In genomic region chr10:95133016-95133752, GRCh38 we compare ENCODE assay signal across 8 cellular contexts.
DNase-seq lines count a peak whose midpoint lies in the region; ATAC-seq and FAIRE-seq lines count a peak whose summit lies in the region.

No MANE protein-coding gene starts in this region.

- no peaks in the 10 kb centered on the region for H3K27me3 Mint-ChIP-seq in CD4-positive, CD25-positive, alpha-beta regulatory T cell
- peaks cover 10 to 13% of the 10 kb centered on the region in 2 donors for H3K27me3 Mint-ChIP-seq in effector memory CD8-positive, alpha-beta T cell

- no peaks in the 10 kb centered on the region for H3K4me1 ChIP-seq in CD4-positive, CD25-positive, alpha-beta regulatory T cell (ENCODE audit: control insufficient read depth, insufficient read depth, low read length, poor library complexity, severe bottlenecking)

- H3K27me3 ChIP-seq in CD4-positive, CD25-positive, alpha-beta regulatory T cell (ENCODE audit: control insufficient read depth, insufficient read depth, low read length) = no peaks in the 10 kb centered on the region

- no peak overlapping the region for H3K27ac Mint-ChIP-seq in CD4-positive, CD25-positive, alpha-beta regulatory T cell
- no peak overlapping the region for H3K27ac Mint-ChIP-seq in effector memory CD8-positive, alpha-beta T cell
- no peak overlapping the region for H3K27ac Mint-ChIP-seq in stimulated activated effector memory CD8-positive, alpha-beta T cell treated with anti-CD3 and anti-CD28 coated beads, Interleukin-12 subunit alpha, Interleukin-12 subunit beta, amount 100 ng/mL, for 72 hours

- H3K4me3 ChIP-seq in CD4-positive, CD25-positive, alpha-beta regulatory T cell (ENCODE audit: low read depth, low read length) = no peak overlapping the region

- H3K9me3 ChIP-seq in CD4-positive, CD25-positive, alpha-beta regulatory T cell (ENCODE audit: control insufficient read depth in 2 of 2, low read length in 2 of 2) = no peaks in the 10 kb centered on the region

- H3K9me3 Mint-ChIP-seq in CD4-positive, CD25-positive, alpha-beta regulatory T cell = peaks cover 0 to 4% (median 0%) of the 10 kb centered on the region in 7 donors
- H3K9me3 Mint-ChIP-seq in effector memory CD8-positive, alpha-beta T cell = no peaks in the 10 kb centered on the region
- peaks cover 2% of the 10 kb centered on the region for H3K9me3 Mint-ChIP-seq in stimulated activated effector memory CD8-positive, alpha-beta T cell treated with anti-CD3 and anti-CD28 coated beads, Interleukin-12 subunit alpha, Interleukin-12 subunit beta, amount 100 ng/mL, for 72 hours

- H3K36me3 ChIP-seq in CD4-positive, CD25-positive, alpha-beta regulatory T cell (ENCODE audit: control insufficient read depth, insufficient read depth, low read length) = no peaks in the 10 kb centered on the region

- H3K4me3 Mint-ChIP-seq in CD4-positive, CD25-positive, alpha-beta regulatory T cell = no peak overlapping the region
- H3K4me3 Mint-ChIP-seq in effector memory CD8-positive, alpha-beta T cell = no peak overlapping the region
- H3K4me3 Mint-ChIP-seq in stimulated activated effector memory CD8-positive, alpha-beta T cell treated with anti-CD3 and anti-CD28 coated beads, Interleukin-12 subunit alpha, Interleukin-12 subunit beta, amount 100 ng/mL, for 72 hours = no peak overlapping the region

- H3K27ac ChIP-seq in CD4-positive, CD25-positive, alpha-beta regulatory T cell (ENCODE audit: insufficient read depth, low read length, poor library complexity, severe bottlenecking) = no peak overlapping the region

- H3K36me3 Mint-ChIP-seq in CD4-positive, CD25-positive, alpha-beta regulatory T cell = no peaks in the 10 kb centered on the region
- H3K36me3 Mint-ChIP-seq in effector memory CD8-positive, alpha-beta T cell (ENCODE audit: insufficient read depth) = no peaks in the 10 kb centered on the region
- no peaks in the 10 kb centered on the region for H3K36me3 Mint-ChIP-seq in stimulated activated effector memory CD8-positive, alpha-beta T cell treated with anti-CD3 and anti-CD28 coated beads, Interleukin-12 subunit alpha, Interleukin-12 subunit beta, amount 100 ng/mL, for 72 hours

- peak; percentile 86 for FAIRE-seq in GM19239 (lab: Jason Lieb, UNC)

- peak in 2 of 3 donors; percentile 16 to 73 for DNase-seq in CD4-positive, CD25-positive, alpha-beta regulatory T cell
- DNase-seq in GM19239 (ENCODE audit: insufficient read length, low spot score) = peak; percentile 42
- DNase-seq in NCI-H526 treated with DMSO at 0.1 percent for 48 hours (lab: John Stamatoyannopoulos, UW) = peak; percentile 5
- DNase-seq in activated CD4-positive, alpha-beta T cell treated with anti-CD3 and anti-CD28 coated beads, Interleukin-2, amount 50 U/mL, for 24 hours (ENCODE audit: low read depth in 1 of 2, low spot score in 1 of 2) = peak; percentile 35 to 69
- DNase-seq in effector memory CD8-positive, alpha-beta T cell = peak; percentile 41 to 51 (median 43)
- peak; percentile 80 for DNase-seq in myocyte (ENCODE audit: low read depth)
- peak; percentile 54 to 83 for DNase-seq in stimulated activated effector memory CD8-positive, alpha-beta T cell treated with anti-CD3 and anti-CD28 coated beads, Interleukin-12 subunit alpha, Interleukin-12 subunit beta, amount 100 ng/mL, for 72 hours (ENCODE audit: low spot score in 2 of 2)

- ATAC-seq in CD4-positive, CD25-positive, alpha-beta regulatory T cell (ENCODE audit: low read depth in 2 of 2) = no peak
- peak; percentile 96 for ATAC-seq in HG03342 (IDR thresholded peaks at IDR 0.05; ENCODE audit: unreplicated experiment)
- ATAC-seq in effector memory CD8-positive, alpha-beta T cell (replicated peaks) = no peak
- peak; percentile 63 for ATAC-seq in stimulated activated effector memory CD8-positive, alpha-beta T cell treated with anti-CD3 and anti-CD28 coated beads, Interleukin-12 subunit alpha, Interleukin-12 subunit beta, amount 100 ng/mL, for 72 hours

- H3K4me1 Mint-ChIP-seq in CD4-positive, CD25-positive, alpha-beta regulatory T cell = no peaks in the 10 kb centered on the region
- H3K4me1 Mint-ChIP-seq in effector memory CD8-positive, alpha-beta T cell (ENCODE audit: low read depth in 2 of 2) = no peaks in the 10 kb centered on the region
- H3K4me1 Mint-ChIP-seq in stimulated activated effector memory CD8-positive, alpha-beta T cell treated with anti-CD3 and anti-CD28 coated beads, Interleukin-12 subunit alpha, Interleukin-12 subunit beta, amount 100 ng/mL, for 72 hours = no peaks in the 10 kb centered on the region

Comparison
In these comparisons a context has a peak if more than half of its experiments do, and no peak if none do; other contexts are left out.
1. ATAC-seq: peak in HG03342 (single experiment) and stimulated activated effector memory CD8-positive, alpha-beta T cell treated with anti-CD3 and anti-CD28 coated beads, Interleukin-12 subunit alpha, Interleukin-12 subunit beta, amount 100 ng/mL, for 72 hours (single experiment); none in CD4-positive, CD25-positive, alpha-beta regulatory T cell (0 of 2) and effector memory CD8-positive, alpha-beta T cell (single experiment).
2. DNase-seq: peak in every context shown above with its lines; median percentile 80 in myocyte; 68 in stimulated activated effector memory CD8-positive, alpha-beta T cell treated with anti-CD3 and anti-CD28 coated beads, Interleukin-12 subunit alpha, Interleukin-12 subunit beta, amount 100 ng/mL, for 72 hours; 52 in activated CD4-positive, alpha-beta T cell treated with anti-CD3 and anti-CD28 coated beads, Interleukin-2, amount 50 U/mL, for 24 hours; 44 in CD4-positive, CD25-positive, alpha-beta regulatory T cell; 43 in effector memory CD8-positive, alpha-beta T cell; 42 in GM19239; 5 in NCI-H526 treated with DMSO at 0.1 percent for 48 hours.